1 cellular context compared by ENCODE assay signal in the genomic region with DNA sequence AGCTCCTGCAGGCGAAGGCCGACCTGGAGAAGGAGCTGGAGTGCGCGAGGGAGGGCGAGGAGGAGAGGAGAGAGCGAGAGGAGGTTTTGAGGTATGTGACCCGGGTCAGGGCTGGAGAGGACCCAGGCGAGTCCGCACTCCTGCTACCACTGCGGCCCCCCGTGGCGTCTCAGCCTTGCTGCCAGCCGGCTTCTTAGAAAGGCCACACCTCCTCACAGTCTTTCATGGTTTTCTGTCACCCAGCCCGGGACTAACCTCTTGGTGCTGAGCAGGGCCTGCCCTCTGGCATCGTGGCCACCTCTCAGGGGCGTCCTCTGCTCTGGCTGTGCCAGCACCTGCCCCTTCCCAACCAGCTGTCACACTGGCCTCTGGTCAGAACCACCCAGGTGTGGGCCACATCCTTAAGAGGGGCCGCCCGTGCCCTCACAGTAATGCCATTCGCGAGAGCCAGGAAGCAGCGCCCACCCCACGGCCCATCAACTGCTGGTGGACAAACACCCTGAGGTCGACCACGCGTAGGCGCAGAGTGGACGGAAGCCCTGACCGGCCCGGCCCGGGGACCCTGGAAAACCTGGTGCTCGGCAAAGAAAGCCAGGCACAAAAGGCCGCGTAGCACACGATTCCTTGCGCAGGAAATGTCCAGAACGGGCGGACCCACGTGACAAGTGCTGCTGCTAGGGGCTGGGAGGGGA.
TF ChIP-seq lines count a peak whose summit lies in the region.

No MANE protein-coding gene starts in this region.

TF ChIP-seq in SK-N-SH treated with all-trans-retinoic acid at 6 μM for 48 hours, 23 proteins besides CTCF, POLR2A, EP300 and RAD21 (continued from another document):
- TF ChIP-seq BACH2 (CRISPR knock-in tag; IDR thresholded peaks at IDR 0.05; ENCODE audit: borderline replicate concordance), result no peak
- no peak for TF ChIP-seq CSDC2 (CRISPR knock-in tag; IDR thresholded peaks at IDR 0.05)
- no peak for TF ChIP-seq ZFP3 (CRISPR knock-in tag; IDR thresholded peaks at IDR 0.05)
- TF ChIP-seq, protein P1, sequence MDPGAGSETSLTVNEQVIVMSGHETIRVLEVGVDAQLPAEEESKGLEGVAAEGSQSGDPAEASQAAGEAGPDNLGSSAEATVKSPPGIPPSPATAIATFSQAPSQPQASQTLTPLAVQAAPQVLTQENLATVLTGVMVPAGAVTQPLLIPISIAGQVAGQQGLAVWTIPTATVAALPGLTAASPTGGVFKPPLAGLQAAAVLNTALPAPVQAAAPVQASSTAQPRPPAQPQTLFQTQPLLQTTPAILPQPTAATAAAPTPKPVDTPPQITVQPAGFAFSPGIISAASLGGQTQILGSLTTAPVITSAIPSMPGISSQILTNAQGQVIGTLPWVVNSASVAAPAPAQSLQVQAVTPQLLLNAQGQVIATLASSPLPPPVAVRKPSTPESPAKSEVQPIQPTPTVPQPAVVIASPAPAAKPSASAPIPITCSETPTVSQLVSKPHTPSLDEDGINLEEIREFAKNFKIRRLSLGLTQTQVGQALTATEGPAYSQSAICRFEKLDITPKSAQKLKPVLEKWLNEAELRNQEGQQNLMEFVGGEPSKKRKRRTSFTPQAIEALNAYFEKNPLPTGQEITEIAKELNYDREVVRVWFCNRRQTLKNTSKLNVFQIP (CRISPR knock-in tag; IDR thresholded peaks at IDR 0.05; ENCODE audit: borderline replicate concordance, low read depth), result no peak
- no peak for TF ChIP-seq RARB (CRISPR knock-in tag; IDR thresholded peaks at IDR 0.05)
